ENCODE assay signal across 1 cellular context in the genomic region with DNA sequence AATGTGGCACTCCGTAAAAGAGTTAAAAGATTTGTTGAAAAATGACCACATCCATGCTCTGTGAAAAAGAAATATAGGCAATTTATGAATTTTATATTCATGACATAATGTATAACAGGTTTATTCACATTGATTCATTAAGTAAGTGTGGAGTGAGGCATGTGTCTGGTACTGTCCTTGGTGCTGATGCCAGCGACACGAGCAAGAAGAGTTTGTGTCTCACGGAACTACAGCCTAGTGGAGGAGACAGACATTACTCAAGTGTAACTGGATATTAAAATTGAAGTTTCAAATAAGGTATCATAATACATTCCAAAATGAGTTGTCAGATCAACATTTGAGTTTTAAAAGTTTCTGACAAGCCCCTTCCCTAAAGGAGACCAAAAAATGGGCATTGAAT.
A peak's percentile ranks its signal among the peaks of the same experiment; 100 is the strongest.
TF ChIP-seq lines count a peak whose summit lies in the region.

No MANE protein-coding gene starts in this region.

TF ChIP-seq in HepG2, 621 proteins besides CTCF, POLR2A, EP300 and RAD21 (continued from another document and continues in another):
- 0 out of 2 replicates have a peak, but pooled peaks have one; percentile 6 for TF ChIP-seq CEBPG (CRISPR knock-in tag; IDR thresholded peaks at IDR 0.05)
- TF ChIP-seq CHD4 (IDR thresholded peaks at IDR 0.05; ENCODE audit: borderline replicate concordance, low read length) = no peak
- TF ChIP-seq ETV5 (CRISPR knock-in tag; IDR thresholded peaks at IDR 0.05; ENCODE audit: borderline replicate concordance) = no peak
- no peak for TF ChIP-seq ZNF749 (CRISPR knock-in tag; IDR thresholded peaks at IDR 0.05; ENCODE audit: borderline replicate concordance)
- no peak for TF ChIP-seq ZNF841 (CRISPR knock-in tag; IDR thresholded peaks at IDR 0.05; ENCODE audit: borderline replicate concordance)
- no peak for TF ChIP-seq TP53 (CRISPR knock-in tag; conservative IDR thresholded peaks at IDR 0.05)
- no peak for TF ChIP-seq NR1H2 (CRISPR knock-in tag; IDR thresholded peaks at IDR 0.05; ENCODE audit: borderline replicate concordance, low read depth)
- TF ChIP-seq, protein P1, sequence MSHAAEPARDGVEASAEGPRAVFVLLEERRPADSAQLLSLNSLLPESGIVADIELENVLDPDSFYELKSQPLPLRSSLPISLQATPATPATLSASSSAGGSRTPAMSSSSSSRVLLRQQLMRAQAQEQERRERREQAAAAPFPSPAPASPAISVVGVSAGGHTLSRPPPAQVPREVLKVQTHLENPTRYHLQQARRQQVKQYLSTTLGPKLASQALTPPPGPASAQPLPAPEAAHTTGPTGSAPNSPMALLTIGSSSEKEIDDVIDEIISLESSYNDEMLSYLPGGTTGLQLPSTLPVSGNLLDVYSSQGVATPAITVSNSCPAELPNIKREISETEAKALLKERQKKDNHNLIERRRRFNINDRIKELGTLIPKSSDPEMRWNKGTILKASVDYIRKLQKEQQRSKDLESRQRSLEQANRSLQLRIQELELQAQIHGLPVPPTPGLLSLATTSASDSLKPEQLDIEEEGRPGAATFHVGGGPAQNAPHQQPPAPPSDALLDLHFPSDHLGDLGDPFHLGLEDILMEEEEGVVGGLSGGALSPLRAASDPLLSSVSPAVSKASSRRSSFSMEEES (CRISPR knock-in tag; IDR thresholded peaks at IDR 0.05) = peak; percentile 64
- TF ChIP-seq PTBP1 (IDR thresholded peaks at IDR 0.05; ENCODE audit: low read depth, low read length, poor library complexity, severe bottlenecking) = no peak
- no peak for TF ChIP-seq NFKBIZ (CRISPR knock-in tag; IDR thresholded peaks at IDR 0.05)
- TF ChIP-seq ZNF451 (CRISPR knock-in tag; IDR thresholded peaks at IDR 0.05) = no peak
- no peak for TF ChIP-seq ZNF598 (CRISPR knock-in tag; IDR thresholded peaks at IDR 0.05; ENCODE audit: borderline replicate concordance)
- no peak for TF ChIP-seq ZEB1 (IDR thresholded peaks at IDR 0.05; ENCODE audit: insufficient replicate concordance, low read depth)
- TF ChIP-seq ISL2 (CRISPR knock-in tag; IDR thresholded peaks at IDR 0.05) = 0 out of 2 replicates have a peak, but pooled peaks have one; percentile 24
- TF ChIP-seq, protein P2, sequence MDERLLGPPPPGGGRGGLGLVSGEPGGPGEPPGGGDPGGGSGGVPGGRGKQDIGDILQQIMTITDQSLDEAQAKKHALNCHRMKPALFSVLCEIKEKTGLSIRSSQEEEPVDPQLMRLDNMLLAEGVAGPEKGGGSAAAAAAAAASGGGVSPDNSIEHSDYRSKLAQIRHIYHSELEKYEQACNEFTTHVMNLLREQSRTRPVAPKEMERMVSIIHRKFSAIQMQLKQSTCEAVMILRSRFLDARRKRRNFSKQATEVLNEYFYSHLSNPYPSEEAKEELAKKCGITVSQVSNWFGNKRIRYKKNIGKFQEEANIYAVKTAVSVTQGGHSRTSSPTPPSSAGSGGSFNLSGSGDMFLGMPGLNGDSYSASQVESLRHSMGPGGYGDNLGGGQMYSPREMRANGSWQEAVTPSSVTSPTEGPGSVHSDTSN (CRISPR knock-in tag; IDR thresholded peaks at IDR 0.05) = no peak
- TF ChIP-seq, protein P3, sequence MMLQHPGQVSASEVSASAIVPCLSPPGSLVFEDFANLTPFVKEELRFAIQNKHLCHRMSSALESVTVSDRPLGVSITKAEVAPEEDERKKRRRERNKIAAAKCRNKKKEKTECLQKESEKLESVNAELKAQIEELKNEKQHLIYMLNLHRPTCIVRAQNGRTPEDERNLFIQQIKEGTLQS (CRISPR knock-in tag; IDR thresholded peaks at IDR 0.05) = no peak
- no peak for TF ChIP-seq EED (CRISPR knock-in tag; IDR thresholded peaks at IDR 0.05)
- no peak for TF ChIP-seq EZH2 (conservative IDR thresholded peaks at IDR 0.05; ENCODE audit: low read depth, low read length)
- TF ChIP-seq ZNF251 (CRISPR knock-in tag; IDR thresholded peaks at IDR 0.05) = no peak
- TF ChIP-seq, protein P4, sequence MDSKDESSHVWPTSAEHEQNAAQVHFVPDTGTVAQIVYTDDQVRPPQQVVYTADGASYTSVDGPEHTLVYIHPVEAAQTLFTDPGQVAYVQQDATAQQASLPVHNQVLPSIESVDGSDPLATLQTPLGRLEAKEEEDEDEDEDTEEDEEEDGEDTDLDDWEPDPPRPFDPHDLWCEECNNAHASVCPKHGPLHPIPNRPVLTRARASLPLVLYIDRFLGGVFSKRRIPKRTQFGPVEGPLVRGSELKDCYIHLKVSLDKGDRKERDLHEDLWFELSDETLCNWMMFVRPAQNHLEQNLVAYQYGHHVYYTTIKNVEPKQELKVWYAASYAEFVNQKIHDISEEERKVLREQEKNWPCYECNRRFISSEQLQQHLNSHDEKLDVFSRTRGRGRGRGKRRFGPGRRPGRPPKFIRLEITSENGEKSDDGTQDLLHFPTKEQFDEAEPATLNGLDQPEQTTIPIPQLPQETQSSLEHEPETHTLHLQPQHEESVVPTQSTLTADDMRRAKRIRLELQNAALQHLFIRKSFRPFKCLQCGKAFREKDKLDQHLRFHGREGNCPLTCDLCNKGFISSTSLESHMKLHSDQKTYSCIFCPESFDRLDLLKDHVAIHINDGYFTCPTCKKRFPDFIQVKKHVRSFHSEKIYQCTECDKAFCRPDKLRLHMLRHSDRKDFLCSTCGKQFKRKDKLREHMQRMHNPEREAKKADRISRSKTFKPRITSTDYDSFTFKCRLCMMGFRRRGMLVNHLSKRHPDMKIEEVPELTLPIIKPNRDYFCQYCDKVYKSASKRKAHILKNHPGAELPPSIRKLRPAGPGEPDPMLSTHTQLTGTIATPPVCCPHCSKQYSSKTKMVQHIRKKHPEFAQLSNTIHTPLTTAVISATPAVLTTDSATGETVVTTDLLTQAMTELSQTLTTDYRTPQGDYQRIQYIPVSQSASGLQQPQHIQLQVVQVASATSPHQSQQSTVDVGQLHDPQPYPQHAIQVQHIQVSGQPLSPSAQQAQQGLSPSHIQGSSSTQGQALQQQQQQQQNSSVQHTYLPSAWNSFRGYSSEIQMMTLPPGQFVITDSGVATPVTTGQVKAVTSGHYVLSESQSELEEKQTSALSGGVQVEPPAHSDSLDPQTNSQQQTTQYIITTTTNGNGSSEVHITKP (CRISPR knock-in tag; IDR thresholded peaks at IDR 0.05; ENCODE audit: low read depth) = no peak
- no peak for TF ChIP-seq ZNF674 (CRISPR knock-in tag; IDR thresholded peaks at IDR 0.05; ENCODE audit: low read depth)
- no peak for TF ChIP-seq AKAP8 (CRISPR knock-in tag; IDR thresholded peaks at IDR 0.05)
- TF ChIP-seq ZFP1 (CRISPR knock-in tag; IDR thresholded peaks at IDR 0.05) = no peak
- TF ChIP-seq, protein P5, sequence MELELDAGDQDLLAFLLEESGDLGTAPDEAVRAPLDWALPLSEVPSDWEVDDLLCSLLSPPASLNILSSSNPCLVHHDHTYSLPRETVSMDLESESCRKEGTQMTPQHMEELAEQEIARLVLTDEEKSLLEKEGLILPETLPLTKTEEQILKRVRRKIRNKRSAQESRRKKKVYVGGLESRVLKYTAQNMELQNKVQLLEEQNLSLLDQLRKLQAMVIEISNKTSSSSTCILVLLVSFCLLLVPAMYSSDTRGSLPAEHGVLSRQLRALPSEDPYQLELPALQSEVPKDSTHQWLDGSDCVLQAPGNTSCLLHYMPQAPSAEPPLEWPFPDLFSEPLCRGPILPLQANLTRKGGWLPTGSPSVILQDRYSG (CRISPR knock-in tag; IDR thresholded peaks at IDR 0.05) = 0 out of 2 replicates have a peak, but pooled peaks have one; percentile 38
- TF ChIP-seq SUZ12 (IDR thresholded peaks at IDR 0.05; ENCODE audit: low read depth, low read length) = no peak
- TF ChIP-seq ZNF672 (CRISPR knock-in tag; IDR thresholded peaks at IDR 0.05) = no peak
- TF ChIP-seq RAD51 (IDR thresholded peaks at IDR 0.05; ENCODE audit: borderline replicate concordance) = no peak
- 0 out of 2 replicates have a peak, but pooled peaks have one; percentile 40 for TF ChIP-seq KMT2B (CRISPR knock-in tag; IDR thresholded peaks at IDR 0.05)
- TF ChIP-seq ZMYM2 (CRISPR knock-in tag; IDR thresholded peaks at IDR 0.05) = no peak
- TF ChIP-seq FOXK2 (IDR thresholded peaks at IDR 0.05) = no peak
- TF ChIP-seq, protein P6, sequence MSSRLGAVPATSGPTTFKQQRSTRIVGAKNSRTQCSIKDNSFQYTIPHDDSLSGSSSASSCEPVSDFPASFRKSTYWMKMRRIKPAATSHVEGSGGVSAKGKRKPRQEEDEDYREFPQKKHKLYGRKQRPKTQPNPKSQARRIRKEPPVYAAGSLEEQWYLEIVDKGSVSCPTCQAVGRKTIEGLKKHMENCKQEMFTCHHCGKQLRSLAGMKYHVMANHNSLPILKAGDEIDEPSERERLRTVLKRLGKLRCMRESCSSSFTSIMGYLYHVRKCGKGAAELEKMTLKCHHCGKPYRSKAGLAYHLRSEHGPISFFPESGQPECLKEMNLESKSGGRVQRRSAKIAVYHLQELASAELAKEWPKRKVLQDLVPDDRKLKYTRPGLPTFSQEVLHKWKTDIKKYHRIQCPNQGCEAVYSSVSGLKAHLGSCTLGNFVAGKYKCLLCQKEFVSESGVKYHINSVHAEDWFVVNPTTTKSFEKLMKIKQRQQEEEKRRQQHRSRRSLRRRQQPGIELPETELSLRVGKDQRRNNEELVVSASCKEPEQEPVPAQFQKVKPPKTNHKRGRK (CRISPR knock-in tag; IDR thresholded peaks at IDR 0.05) = no peak
- TF ChIP-seq MED1 (CRISPR knock-in tag; IDR thresholded peaks at IDR 0.05) = no peak
- TF ChIP-seq KLF9 (CRISPR knock-in tag; IDR thresholded peaks at IDR 0.05; ENCODE audit: low read depth) = no peak
- no peak for TF ChIP-seq TGIF2 (CRISPR knock-in tag; IDR thresholded peaks at IDR 0.05)
- no peak for TF ChIP-seq EEA1 (CRISPR knock-in tag; IDR thresholded peaks at IDR 0.05; ENCODE audit: borderline replicate concordance)
- no peak for TF ChIP-seq ZNF136 (CRISPR knock-in tag; IDR thresholded peaks at IDR 0.05; ENCODE audit: low read depth)
- TF ChIP-seq, protein P7, sequence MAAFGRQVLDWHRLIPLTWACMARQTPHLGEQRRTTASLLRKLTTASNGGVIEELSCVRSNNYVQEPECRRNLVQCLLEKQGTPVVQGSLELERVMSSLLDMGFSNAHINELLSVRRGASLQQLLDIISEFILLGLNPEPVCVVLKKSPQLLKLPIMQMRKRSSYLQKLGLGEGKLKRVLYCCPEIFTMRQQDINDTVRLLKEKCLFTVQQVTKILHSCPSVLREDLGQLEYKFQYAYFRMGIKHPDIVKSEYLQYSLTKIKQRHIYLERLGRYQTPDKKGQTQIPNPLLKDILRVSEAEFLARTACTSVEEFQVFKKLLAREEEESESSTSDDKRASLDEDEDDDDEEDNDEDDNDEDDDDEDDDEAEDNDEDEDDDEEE (CRISPR knock-in tag; IDR thresholded peaks at IDR 0.05) = no peak
- TF ChIP-seq, protein P8, sequence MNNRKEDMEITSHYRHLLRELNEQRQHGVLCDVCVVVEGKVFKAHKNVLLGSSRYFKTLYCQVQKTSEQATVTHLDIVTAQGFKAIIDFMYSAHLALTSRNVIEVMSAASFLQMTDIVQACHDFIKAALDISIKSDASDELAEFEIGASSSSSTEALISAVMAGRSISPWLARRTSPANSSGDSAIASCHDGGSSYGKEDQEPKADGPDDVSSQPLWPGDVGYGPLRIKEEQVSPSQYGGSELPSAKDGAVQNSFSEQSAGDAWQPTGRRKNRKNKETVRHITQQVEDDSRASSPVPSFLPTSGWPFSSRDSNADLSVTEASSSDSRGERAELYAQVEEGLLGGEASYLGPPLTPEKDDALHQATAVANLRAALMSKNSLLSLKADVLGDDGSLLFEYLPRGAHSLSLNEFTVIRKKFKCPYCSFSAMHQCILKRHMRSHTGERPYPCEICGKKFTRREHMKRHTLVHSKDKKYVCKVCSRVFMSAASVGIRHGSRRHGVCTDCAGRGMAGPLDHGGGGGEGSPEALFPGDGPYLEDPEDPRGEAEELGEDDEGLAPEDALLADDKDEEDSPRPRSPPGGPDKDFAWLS (CRISPR knock-in tag; IDR thresholded peaks at IDR 0.05; ENCODE audit: borderline replicate concordance) = no peak
- TF ChIP-seq JUNB (CRISPR knock-in tag; IDR thresholded peaks at IDR 0.05; ENCODE audit: borderline replicate concordance) = no peak
- no peak for TF ChIP-seq ETV6 (CRISPR knock-in tag; conservative IDR thresholded peaks at IDR 0.05)
- no peak for TF ChIP-seq MIXL1 (CRISPR knock-in tag; IDR thresholded peaks at IDR 0.05)
- TF ChIP-seq CEBPB (IDR thresholded peaks at IDR 0.05; ENCODE audit: borderline replicate concordance, low read depth, low read length) = no peak
- TF ChIP-seq ZNF660 (CRISPR knock-in tag; IDR thresholded peaks at IDR 0.05; ENCODE audit: borderline replicate concordance, low read depth) = no peak
- TF ChIP-seq, protein P9, sequence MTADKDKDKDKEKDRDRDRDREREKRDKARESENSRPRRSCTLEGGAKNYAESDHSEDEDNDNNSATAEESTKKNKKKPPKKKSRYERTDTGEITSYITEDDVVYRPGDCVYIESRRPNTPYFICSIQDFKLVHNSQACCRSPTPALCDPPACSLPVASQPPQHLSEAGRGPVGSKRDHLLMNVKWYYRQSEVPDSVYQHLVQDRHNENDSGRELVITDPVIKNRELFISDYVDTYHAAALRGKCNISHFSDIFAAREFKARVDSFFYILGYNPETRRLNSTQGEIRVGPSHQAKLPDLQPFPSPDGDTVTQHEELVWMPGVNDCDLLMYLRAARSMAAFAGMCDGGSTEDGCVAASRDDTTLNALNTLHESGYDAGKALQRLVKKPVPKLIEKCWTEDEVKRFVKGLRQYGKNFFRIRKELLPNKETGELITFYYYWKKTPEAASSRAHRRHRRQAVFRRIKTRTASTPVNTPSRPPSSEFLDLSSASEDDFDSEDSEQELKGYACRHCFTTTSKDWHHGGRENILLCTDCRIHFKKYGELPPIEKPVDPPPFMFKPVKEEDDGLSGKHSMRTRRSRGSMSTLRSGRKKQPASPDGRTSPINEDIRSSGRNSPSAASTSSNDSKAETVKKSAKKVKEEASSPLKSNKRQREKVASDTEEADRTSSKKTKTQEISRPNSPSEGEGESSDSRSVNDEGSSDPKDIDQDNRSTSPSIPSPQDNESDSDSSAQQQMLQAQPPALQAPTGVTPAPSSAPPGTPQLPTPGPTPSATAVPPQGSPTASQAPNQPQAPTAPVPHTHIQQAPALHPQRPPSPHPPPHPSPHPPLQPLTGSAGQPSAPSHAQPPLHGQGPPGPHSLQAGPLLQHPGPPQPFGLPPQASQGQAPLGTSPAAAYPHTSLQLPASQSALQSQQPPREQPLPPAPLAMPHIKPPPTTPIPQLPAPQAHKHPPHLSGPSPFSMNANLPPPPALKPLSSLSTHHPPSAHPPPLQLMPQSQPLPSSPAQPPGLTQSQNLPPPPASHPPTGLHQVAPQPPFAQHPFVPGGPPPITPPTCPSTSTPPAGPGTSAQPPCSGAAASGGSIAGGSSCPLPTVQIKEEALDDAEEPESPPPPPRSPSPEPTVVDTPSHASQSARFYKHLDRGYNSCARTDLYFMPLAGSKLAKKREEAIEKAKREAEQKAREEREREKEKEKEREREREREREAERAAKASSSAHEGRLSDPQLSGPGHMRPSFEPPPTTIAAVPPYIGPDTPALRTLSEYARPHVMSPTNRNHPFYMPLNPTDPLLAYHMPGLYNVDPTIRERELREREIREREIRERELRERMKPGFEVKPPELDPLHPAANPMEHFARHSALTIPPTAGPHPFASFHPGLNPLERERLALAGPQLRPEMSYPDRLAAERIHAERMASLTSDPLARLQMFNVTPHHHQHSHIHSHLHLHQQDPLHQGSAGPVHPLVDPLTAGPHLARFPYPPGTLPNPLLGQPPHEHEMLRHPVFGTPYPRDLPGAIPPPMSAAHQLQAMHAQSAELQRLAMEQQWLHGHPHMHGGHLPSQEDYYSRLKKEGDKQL (CRISPR knock-in tag; IDR thresholded peaks at IDR 0.05; ENCODE audit: low read depth) = no peak
- TF ChIP-seq MAF1 (CRISPR knock-in tag; IDR thresholded peaks at IDR 0.05; ENCODE audit: borderline replicate concordance) = no peak
- TF ChIP-seq SAP130 (CRISPR knock-in tag; IDR thresholded peaks at IDR 0.05; ENCODE audit: low read depth) = peak; percentile 48; the same call in 1 of the 2 replicates
- no peak for TF ChIP-seq NFRKB (IDR thresholded peaks at IDR 0.05)
- TF ChIP-seq RFXAP (CRISPR knock-in tag; IDR thresholded peaks at IDR 0.05; ENCODE audit: borderline replicate concordance) = 0 out of 2 replicates have a peak, but pooled peaks have one; percentile 26
- TF ChIP-seq ZNF205 (CRISPR knock-in tag; IDR thresholded peaks at IDR 0.05) = no peak
- peak; percentile 56; the same call in 1 of the 2 replicates for TF ChIP-seq ZNF264 (CRISPR knock-in tag; IDR thresholded peaks at IDR 0.05)
